Comparison of ENCODE assay signal across 11 cellular contexts in the genomic region with DNA sequence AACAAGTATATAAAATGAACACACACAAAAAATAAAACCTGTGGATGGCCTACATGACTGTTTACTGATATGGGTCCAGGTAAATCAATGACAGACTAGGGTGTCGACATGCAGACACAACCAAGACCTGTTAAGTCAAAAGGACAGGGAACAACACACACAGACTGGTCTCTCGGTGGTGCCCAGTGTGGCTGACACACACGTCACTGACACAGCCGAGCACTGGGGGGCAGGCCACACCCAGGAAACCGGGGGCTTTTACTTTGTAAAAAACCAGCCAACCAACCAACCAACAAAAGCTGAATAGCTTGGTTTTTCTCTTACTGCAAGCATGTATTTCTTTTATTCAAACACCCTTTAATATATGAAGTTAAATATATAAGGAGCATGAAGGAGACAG. TPM values are rescaled to one million over a fixed set of nuclear protein-coding genes. Genes with fewer than 3 reads are reported as not detected.
DNase-seq lines count a peak whose midpoint lies in the region; ATAC-seq and TF ChIP-seq lines count a peak whose summit lies in the region.
"Had no signal": no experiment of that assay in that cellular context is flagged by ENCODE, and none has a peak within 500 bp of the region (broad histone marks: within the 10 kb centered on the region; RNA-seq: fewer than 3 reads in every experiment).

No MANE protein-coding gene starts in this region.

- no peaks in the 10 kb centered on the region for H3K36me3 ChIP-seq in CD8-positive, alpha-beta memory T cell (ENCODE audit: insufficient read depth, low read length)
- H3K36me3 ChIP-seq in naive thymus-derived CD4-positive, alpha-beta T cell (ENCODE audit: control insufficient read depth in 2 of 3, insufficient read depth in 3 of 3, low read length in 3 of 3), result no peaks in the 10 kb centered on the region

- no peaks in the 10 kb centered on the region for H3K9me3 ChIP-seq in CD8-positive, alpha-beta memory T cell (ENCODE audit: low read length)
- H3K9me3 ChIP-seq in naive thymus-derived CD4-positive, alpha-beta T cell (ENCODE audit: control insufficient read depth in 2 of 3, low read length in 3 of 3), result no peaks in the 10 kb centered on the region

- TF ChIP-seq CTCF in RWPE1 (conservative IDR thresholded peaks at IDR 0.05; ENCODE audit: low read depth), result no peak

- CTCF ChIA-PET in CD8-positive, alpha-beta memory T cell (lab: Charles Lee), result interaction anchor here (1.0 to 1.8 kb wide), 5 partner anchors 105 to 139 kb away, joined by 3 to 11 read pairs (median 3); no protein-coding TSS in a partner anchor
- CTCF ChIA-PET in naive thymus-derived CD4-positive, alpha-beta T cell (lab: Charles Lee), result interaction anchor here (1.3 kb wide), 1 partner anchor 123 kb away, joined by 4 read pairs; no protein-coding TSS in a partner anchor
- CTCF ChIA-PET in RWPE1 (lab: Yijun Ruan, JAX), result interaction anchor here (0.6 kb wide), 1 partner anchor 91 kb away, joined by 5 read pairs; no protein-coding TSS in a partner anchor

- no peaks in the 10 kb centered on the region for H3K36me3 Mint-ChIP-seq in CD8-positive, alpha-beta memory T cell
- H3K36me3 Mint-ChIP-seq in naive thymus-derived CD4-positive, alpha-beta T cell, result no peaks in the 10 kb centered on the region

- H3K4me1 Mint-ChIP-seq in CD8-positive, alpha-beta memory T cell, result peaks cover 9 to 23% (median 9%) of the 10 kb centered on the region in 3 donors
- H3K4me1 Mint-ChIP-seq in naive thymus-derived CD4-positive, alpha-beta T cell, result peaks cover 0 to 11% (median 8%) of the 10 kb centered on the region in 7 donors
- H3K4me1 Mint-ChIP-seq: neural crest cell had no signal

- no peak overlapping the region for H3K4me3 Mint-ChIP-seq in CD8-positive, alpha-beta memory T cell
- H3K4me3 Mint-ChIP-seq in naive thymus-derived CD4-positive, alpha-beta T cell, result no peak overlapping the region
- H3K4me3 Mint-ChIP-seq: neural crest cell had no signal

- peaks cover 24 to 38% of the 10 kb centered on the region in 2 donors for H3K27me3 Mint-ChIP-seq in CD8-positive, alpha-beta memory T cell
- peaks cover 6 to 17% (median 14%) of the 10 kb centered on the region in 5 donors for H3K27me3 Mint-ChIP-seq in naive thymus-derived CD4-positive, alpha-beta T cell

- H3K27ac ChIP-seq in CD8-positive, alpha-beta memory T cell (ENCODE audit: low read depth, low read length), result no peak overlapping the region
- no peak overlapping the region for H3K27ac ChIP-seq in naive thymus-derived CD4-positive, alpha-beta T cell (ENCODE audit: low read depth, low read length)
- H3K27ac ChIP-seq in RWPE1, result no peak overlapping the region

- no peaks in the 10 kb centered on the region for H3K9me3 Mint-ChIP-seq in CD8-positive, alpha-beta memory T cell
- H3K9me3 Mint-ChIP-seq in naive thymus-derived CD4-positive, alpha-beta T cell, result peaks cover 0 to 1% (median 0%) of the 10 kb centered on the region in 11 donors
- H3K9me3 Mint-ChIP-seq: neural crest cell had no signal

- peaks cover 13% of the 10 kb centered on the region for H3K27me3 ChIP-seq in CD8-positive, alpha-beta memory T cell (ENCODE audit: insufficient read depth, low read length, poor library complexity, severe bottlenecking)
- H3K27me3 ChIP-seq in naive thymus-derived CD4-positive, alpha-beta T cell (ENCODE audit: control insufficient read depth in 2 of 2, insufficient read depth in 2 of 2, low read length in 2 of 2), result peaks cover 0 to 7% of the 10 kb centered on the region in 2 donors

- DNase-seq in CD8-positive, alpha-beta memory T cell, result peak in 3 of 5 donors; percentile 29 to 64 (median 42)
- DNase-seq in LHCN-M2 (ENCODE audit: low read depth) (peak; percentile 4), RWPE1 (ENCODE audit: low spot score) (no peak), SHP77 treated with DMSO at 0.1 percent for 48 hours (lab: John Stamatoyannopoulos, UW) (no peak)
- peak; percentile 51 for DNase-seq in activated T-cell treated with anti-CD3 and anti-CD28 coated beads, Interleukin-2, amount 50 U/mL, for 1 hour
- DNase-seq in naive thymus-derived CD4-positive, alpha-beta T cell, result peak in 6 of 9 donors; percentile 10 to 33 (median 24)
- DNase-seq: GDM1, NCI-H187 had no signal

- ATAC-seq in naive thymus-derived CD4-positive, alpha-beta T cell, result no peak
- ATAC-seq in GM21737 (IDR thresholded peaks at IDR 0.05; ENCODE audit: unreplicated experiment) (no peak), HG02870 (IDR thresholded peaks at IDR 0.05; ENCODE audit: unreplicated experiment) (no peak)

- intact Hi-C loops in naive thymus-derived CD4-positive, alpha-beta T cell (cut with micrococcal nuclease), result loop anchor here (1.0 kb wide), 2 partner anchors 111 to 122 kb away; no protein-coding TSS in a partner anchor

- H3K27ac Mint-ChIP-seq in CD8-positive, alpha-beta memory T cell, result peak overlapping the region in 4 of 8 donors; percentile 36 to 73 (median 63)
- peak overlapping the region in 2 of 9 donors; percentile 20 to 38 for H3K27ac Mint-ChIP-seq in naive thymus-derived CD4-positive, alpha-beta T cell

- H3K4me3 ChIP-seq in CD8-positive, alpha-beta memory T cell (ENCODE audit: low read length), result no peak overlapping the region
- no peak overlapping the region for H3K4me3 ChIP-seq in naive thymus-derived CD4-positive, alpha-beta T cell (ENCODE audit: low read length)

- peaks cover 5% of the 10 kb centered on the region for H3K4me1 ChIP-seq in CD8-positive, alpha-beta memory T cell (ENCODE audit: insufficient read depth, low read length)
- H3K4me1 ChIP-seq in naive thymus-derived CD4-positive, alpha-beta T cell (ENCODE audit: control insufficient read depth in 2 of 2, insufficient read depth in 2 of 2, low read length in 2 of 2), result no peaks in the 10 kb centered on the region

- POLR2A ChIA-PET in CD8-positive, alpha-beta memory T cell (lab: Charles Lee), result no interaction called here
- POLR2A ChIA-PET in naive thymus-derived CD4-positive, alpha-beta T cell (lab: Charles Lee), result no interaction called here
- POLR2A ChIA-PET in RWPE1 (lab: Yijun Ruan, JAX; ENCODE audit: low non-redundant PET), result no interaction called here

RNA-seq across cellular contexts. Expression of a gene that starts 5.0 kb away (rescaled TPM):
- total RNA-seq in CD8-positive, alpha-beta memory T cell, result not detected
- not detected for polyA plus RNA-seq in CD8-positive, alpha-beta memory T cell
- total RNA-seq in LHCN-M2 (2014; rRNA removed), result not detected in 2 replicates
- polyA plus RNA-seq in LHCN-M2 (2012), result not detected
- not detected for total RNA-seq in naive thymus-derived CD4-positive, alpha-beta T cell
- polyA plus RNA-seq in naive thymus-derived CD4-positive, alpha-beta T cell, result not detected
- total RNA-seq: neural crest cell had no signal

RNA-seq across cellular contexts. Expression of a gene that starts 31.9 kb away (rescaled TPM):
- not detected for total RNA-seq in CD8-positive, alpha-beta memory T cell
- not detected for polyA plus RNA-seq in CD8-positive, alpha-beta memory T cell
- total RNA-seq in LHCN-M2 (2014; rRNA removed), result not detected in 2 replicates
- 1.1 TPM for polyA plus RNA-seq in LHCN-M2 (2012)
- 1 to 10 TPM in 1 of 5 experiments, under 1 TPM in 3, not detected in 1; 0.08 to 1.2 (median 0.14) TPM for total RNA-seq in naive thymus-derived CD4-positive, alpha-beta T cell
- polyA plus RNA-seq in naive thymus-derived CD4-positive, alpha-beta T cell, result under 1 TPM; 0.14 to 0.38 TPM

Comparison
In these comparisons a context has a peak if more than half of its experiments do, and no peak if none do; other contexts are left out.
1. DNase-seq: peak in CD8-positive, alpha-beta memory T cell (3 of 5), LHCN-M2 (single experiment), activated T-cell treated with anti-CD3 and anti-CD28 coated beads, Interleukin-2, amount 50 U/mL, for 1 hour (single experiment) and naive thymus-derived CD4-positive, alpha-beta T cell (6 of 9); none in RWPE1 (single experiment) and SHP77 treated with DMSO at 0.1 percent for 48 hours (single experiment).